ENCODE assay signal across 1 cellular context in the genomic region with DNA sequence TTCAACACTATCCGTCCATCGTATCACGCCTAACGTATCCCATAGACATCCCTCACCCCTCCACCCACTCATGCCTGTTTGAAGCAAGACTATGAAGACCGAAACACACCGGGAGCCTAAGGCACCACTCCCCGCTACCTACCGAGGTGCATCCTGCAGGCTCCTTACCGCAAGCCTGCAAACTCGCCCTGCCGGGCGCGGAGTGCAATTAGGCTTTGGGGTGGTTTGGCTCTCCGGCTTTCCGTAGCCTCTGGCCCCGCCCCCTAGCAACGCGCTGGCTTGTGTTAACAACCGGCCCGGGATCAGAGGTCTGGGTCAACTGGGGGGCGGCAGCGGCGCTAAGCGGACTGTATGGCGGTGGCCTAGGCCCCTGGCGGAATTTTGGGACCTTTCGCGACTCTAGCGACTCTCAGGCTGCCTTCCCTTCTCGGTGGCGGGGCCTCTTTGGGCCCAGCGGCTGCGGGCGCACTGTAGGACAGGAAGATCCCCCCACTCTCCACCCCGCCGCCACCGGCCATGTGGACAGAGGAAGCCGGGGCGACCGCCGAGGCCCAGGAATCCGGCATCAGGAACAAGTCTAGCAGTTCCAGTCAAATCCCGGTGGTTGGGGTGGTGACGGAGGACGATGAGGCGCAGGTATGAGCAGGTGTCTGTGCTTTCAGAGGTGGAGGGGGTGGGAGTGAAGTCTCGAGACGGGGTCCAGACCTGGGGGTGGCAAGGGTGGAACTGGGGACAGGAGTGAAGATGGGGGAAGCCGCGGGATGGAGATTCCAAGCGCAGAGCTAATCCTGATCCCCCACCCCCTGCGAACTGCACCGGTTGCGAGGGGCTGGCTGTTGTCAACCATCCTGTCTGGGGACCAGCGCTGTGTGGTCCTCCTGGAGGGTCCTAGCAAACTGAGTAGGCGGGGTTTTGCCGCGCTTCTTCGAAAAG.
TF ChIP-seq lines count a peak whose summit lies in the region.

A gene with protein sequence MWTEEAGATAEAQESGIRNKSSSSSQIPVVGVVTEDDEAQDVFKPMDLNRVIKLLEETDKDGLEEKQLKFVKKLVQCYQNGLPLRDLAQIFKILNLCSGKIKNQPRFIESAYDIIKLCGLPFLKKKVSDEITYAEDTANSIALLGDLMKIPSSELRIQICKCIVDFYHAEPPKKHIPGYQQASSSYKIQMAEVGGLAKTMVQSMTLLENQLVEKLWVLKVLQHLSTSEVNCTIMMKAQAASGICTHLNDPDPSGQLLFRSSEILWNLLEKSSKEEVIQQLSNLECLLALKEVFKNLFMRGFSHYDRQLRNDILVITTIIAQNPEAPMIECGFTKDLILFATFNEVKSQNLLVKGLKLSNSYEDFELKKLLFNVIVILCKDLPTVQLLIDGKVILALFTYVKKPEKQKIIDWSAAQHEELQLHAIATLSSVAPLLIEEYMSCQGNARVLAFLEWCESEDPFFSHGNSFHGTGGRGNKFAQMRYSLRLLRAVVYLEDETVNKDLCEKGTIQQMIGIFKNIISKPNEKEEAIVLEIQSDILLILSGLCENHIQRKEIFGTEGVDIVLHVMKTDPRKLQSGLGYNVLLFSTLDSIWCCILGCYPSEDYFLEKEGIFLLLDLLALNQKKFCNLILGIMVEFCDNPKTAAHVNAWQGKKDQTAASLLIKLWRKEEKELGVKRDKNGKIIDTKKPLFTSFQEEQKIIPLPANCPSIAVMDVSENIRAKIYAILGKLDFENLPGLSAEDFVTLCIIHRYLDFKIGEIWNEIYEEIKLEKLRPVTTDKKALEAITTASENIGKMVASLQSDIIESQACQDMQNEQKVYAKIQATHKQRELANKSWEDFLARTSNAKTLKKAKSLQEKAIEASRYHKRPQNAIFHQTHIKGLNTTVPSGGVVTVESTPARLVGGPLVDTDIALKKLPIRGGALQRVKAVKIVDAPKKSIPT (plus strand): TSS at position 266 of the 933 bp plus-strand sequence. CDS start 251 bp downstream, at position 517.

TF ChIP-seq in HepG2, 621 proteins besides CTCF, POLR2A, EP300 and RAD21 (continued from another document):
- TF ChIP-seq, protein P1, sequence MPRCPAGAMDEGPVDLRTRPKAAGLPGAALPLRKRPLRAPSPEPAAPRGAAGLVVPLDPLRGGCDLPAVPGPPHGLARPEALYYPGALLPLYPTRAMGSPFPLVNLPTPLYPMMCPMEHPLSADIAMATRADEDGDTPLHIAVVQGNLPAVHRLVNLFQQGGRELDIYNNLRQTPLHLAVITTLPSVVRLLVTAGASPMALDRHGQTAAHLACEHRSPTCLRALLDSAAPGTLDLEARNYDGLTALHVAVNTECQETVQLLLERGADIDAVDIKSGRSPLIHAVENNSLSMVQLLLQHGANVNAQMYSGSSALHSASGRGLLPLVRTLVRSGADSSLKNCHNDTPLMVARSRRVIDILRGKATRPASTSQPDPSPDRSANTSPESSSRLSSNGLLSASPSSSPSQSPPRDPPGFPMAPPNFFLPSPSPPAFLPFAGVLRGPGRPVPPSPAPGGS (CRISPR knock-in tag; IDR thresholded peaks at IDR 0.05), result no peak; the same call in 1 of the 2 replicates
- no peak for TF ChIP-seq DPF2 (CRISPR knock-in tag; IDR thresholded peaks at IDR 0.05; ENCODE audit: borderline replicate concordance, low read depth)
- peak; percentile 73; the same call in 1 of the 2 replicates for TF ChIP-seq ZNF331 (CRISPR knock-in tag; IDR thresholded peaks at IDR 0.05)
- TF ChIP-seq ZNF605 (CRISPR knock-in tag; IDR thresholded peaks at IDR 0.05), result peak; percentile 66; the same call in 1 of the 2 replicates
- TF ChIP-seq CENPBD1 (CRISPR knock-in tag; IDR thresholded peaks at IDR 0.05; ENCODE audit: borderline replicate concordance, low read depth), result no peak
- no peak for TF ChIP-seq KDM4B (CRISPR knock-in tag; IDR thresholded peaks at IDR 0.05)
- TF ChIP-seq NRL (CRISPR knock-in tag; IDR thresholded peaks at IDR 0.05; ENCODE audit: borderline replicate concordance), result peak; percentile 36; the same call in 1 of the 2 replicates
- no peak; the same call in 1 of the 2 replicates for TF ChIP-seq ZNF292 (CRISPR knock-in tag; IDR thresholded peaks at IDR 0.05; ENCODE audit: borderline replicate concordance, low read depth)
- TF ChIP-seq KDM1A (CRISPR knock-in tag; IDR thresholded peaks at IDR 0.05), result no peak
- peak; percentile 27; the same call in 1 of the 2 replicates for TF ChIP-seq PITX1 (CRISPR knock-in tag; IDR thresholded peaks at IDR 0.05)
- TF ChIP-seq ZNF83 (CRISPR knock-in tag; IDR thresholded peaks at IDR 0.05; ENCODE audit: borderline replicate concordance), result no peak
- TF ChIP-seq, protein P2, sequence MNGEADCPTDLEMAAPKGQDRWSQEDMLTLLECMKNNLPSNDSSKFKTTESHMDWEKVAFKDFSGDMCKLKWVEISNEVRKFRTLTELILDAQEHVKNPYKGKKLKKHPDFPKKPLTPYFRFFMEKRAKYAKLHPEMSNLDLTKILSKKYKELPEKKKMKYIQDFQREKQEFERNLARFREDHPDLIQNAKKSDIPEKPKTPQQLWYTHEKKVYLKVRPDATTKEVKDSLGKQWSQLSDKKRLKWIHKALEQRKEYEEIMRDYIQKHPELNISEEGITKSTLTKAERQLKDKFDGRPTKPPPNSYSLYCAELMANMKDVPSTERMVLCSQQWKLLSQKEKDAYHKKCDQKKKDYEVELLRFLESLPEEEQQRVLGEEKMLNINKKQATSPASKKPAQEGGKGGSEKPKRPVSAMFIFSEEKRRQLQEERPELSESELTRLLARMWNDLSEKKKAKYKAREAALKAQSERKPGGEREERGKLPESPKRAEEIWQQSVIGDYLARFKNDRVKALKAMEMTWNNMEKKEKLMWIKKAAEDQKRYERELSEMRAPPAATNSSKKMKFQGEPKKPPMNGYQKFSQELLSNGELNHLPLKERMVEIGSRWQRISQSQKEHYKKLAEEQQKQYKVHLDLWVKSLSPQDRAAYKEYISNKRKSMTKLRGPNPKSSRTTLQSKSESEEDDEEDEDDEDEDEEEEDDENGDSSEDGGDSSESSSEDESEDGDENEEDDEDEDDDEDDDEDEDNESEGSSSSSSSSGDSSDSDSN (CRISPR knock-in tag; IDR thresholded peaks at IDR 0.05), result peak; percentile 66; the same call in 1 of the 2 replicates
- no peak for TF ChIP-seq PCBP1 (IDR thresholded peaks at IDR 0.05; ENCODE audit: borderline replicate concordance, low read depth, low read length)
- TF ChIP-seq ZSCAN12 (CRISPR knock-in tag; IDR thresholded peaks at IDR 0.05), result no peak
- TF ChIP-seq FOXK2 (IDR thresholded peaks at IDR 0.05), result no peak; the same call in 1 of the 2 replicates
- TF ChIP-seq ZNF614 (CRISPR knock-in tag; IDR thresholded peaks at IDR 0.05; ENCODE audit: borderline replicate concordance), result peak; percentile 75; the same call in 1 of the 2 replicates
- TF ChIP-seq HOXD1 (CRISPR knock-in tag; IDR thresholded peaks at IDR 0.05), result no peak
- TF ChIP-seq SRY (CRISPR knock-in tag; IDR thresholded peaks at IDR 0.05), result peak; percentile 93; the same call in 1 of the 2 replicates
- TF ChIP-seq ZNF644 (CRISPR knock-in tag; IDR thresholded peaks at IDR 0.05; ENCODE audit: low read depth), result no peak
- 0 out of 2 replicates have a peak, but pooled peaks have one; percentile 32 for TF ChIP-seq TBX3 (IDR thresholded peaks at IDR 0.05; ENCODE audit: borderline replicate concordance)
- peak; percentile 96 for TF ChIP-seq KDM2A (CRISPR knock-in tag; IDR thresholded peaks at IDR 0.05; ENCODE audit: borderline replicate concordance, low read depth)
- TF ChIP-seq MYC (CRISPR knock-in tag; IDR thresholded peaks at IDR 0.05; ENCODE audit: borderline replicate concordance), result peak; percentile 72; the same call in 1 of the 2 replicates
- TF ChIP-seq USF2 (IDR thresholded peaks at IDR 0.05; ENCODE audit: low read depth, low read length), result no peak
- no peak for TF ChIP-seq USF2 (CRISPR knock-in tag; IDR thresholded peaks at IDR 0.05; ENCODE audit: borderline replicate concordance)
- peak; percentile 90 for TF ChIP-seq ESRRA (CRISPR knock-in tag; IDR thresholded peaks at IDR 0.05; ENCODE audit: low read depth)
- TF ChIP-seq NFIB (CRISPR knock-in tag; IDR thresholded peaks at IDR 0.05; ENCODE audit: borderline replicate concordance), result no peak
- TF ChIP-seq ZEB1 (IDR thresholded peaks at IDR 0.05; ENCODE audit: insufficient replicate concordance, low read depth), result no peak
- no peak for TF ChIP-seq CREBL2 (CRISPR knock-in tag; IDR thresholded peaks at IDR 0.05; ENCODE audit: borderline replicate concordance)
- TF ChIP-seq ZNF546 (CRISPR knock-in tag; conservative IDR thresholded peaks at IDR 0.05), result no peak
- no peak; the same call in 1 of the 2 replicates for TF ChIP-seq ZNF225 (CRISPR knock-in tag; IDR thresholded peaks at IDR 0.05)
- TF ChIP-seq, protein P3, sequence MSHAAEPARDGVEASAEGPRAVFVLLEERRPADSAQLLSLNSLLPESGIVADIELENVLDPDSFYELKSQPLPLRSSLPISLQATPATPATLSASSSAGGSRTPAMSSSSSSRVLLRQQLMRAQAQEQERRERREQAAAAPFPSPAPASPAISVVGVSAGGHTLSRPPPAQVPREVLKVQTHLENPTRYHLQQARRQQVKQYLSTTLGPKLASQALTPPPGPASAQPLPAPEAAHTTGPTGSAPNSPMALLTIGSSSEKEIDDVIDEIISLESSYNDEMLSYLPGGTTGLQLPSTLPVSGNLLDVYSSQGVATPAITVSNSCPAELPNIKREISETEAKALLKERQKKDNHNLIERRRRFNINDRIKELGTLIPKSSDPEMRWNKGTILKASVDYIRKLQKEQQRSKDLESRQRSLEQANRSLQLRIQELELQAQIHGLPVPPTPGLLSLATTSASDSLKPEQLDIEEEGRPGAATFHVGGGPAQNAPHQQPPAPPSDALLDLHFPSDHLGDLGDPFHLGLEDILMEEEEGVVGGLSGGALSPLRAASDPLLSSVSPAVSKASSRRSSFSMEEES (CRISPR knock-in tag; IDR thresholded peaks at IDR 0.05), result no peak
- TF ChIP-seq MIXL1 (CRISPR knock-in tag; IDR thresholded peaks at IDR 0.05), result peak; percentile 97
- TF ChIP-seq FUBP1 (CRISPR knock-in tag; IDR thresholded peaks at IDR 0.05; ENCODE audit: borderline replicate concordance), result no peak
TF ChIP-seq in HepG2: peak in this region for 231.
